ENCODE assay signal across 14 cellular contexts in genomic region chr12:6273931-6274687, GRCh38. TPM values are rescaled to one million over a fixed set of nuclear protein-coding genes. Genes with fewer than 3 reads are reported as not detected.
A peak's percentile ranks its signal among the peaks of the same experiment; 100 is the strongest.
DNase-seq lines count a peak whose midpoint lies in the region; ATAC-seq and TF ChIP-seq lines count a peak whose summit lies in the region.
"Had no signal": no experiment of that assay in that cellular context is flagged by ENCODE, and none has a peak within 500 bp of the region (broad histone marks: within the 10 kb centered on the region; RNA-seq: fewer than 3 reads in every experiment).

No MANE protein-coding gene starts in this region.

- TF ChIP-seq POLR2A in sigmoid colon (IDR thresholded peaks at IDR 0.05) = no peak

- H2AFZ ChIP-seq in hepatocyte = no peak overlapping the region

- H3K9me2 ChIP-seq in hepatocyte (replicated peaks; ENCODE audit: insufficient read depth) = no peaks in the 10 kb centered on the region

- TF ChIP-seq CTCF in RWPE2 (IDR thresholded peaks at IDR 0.05; ENCODE audit: poor library complexity, severe bottlenecking) (no peak), hepatocyte (IDR thresholded peaks at IDR 0.05; ENCODE audit: poor library complexity) (peak; percentile 1), sigmoid colon (IDR thresholded peaks at IDR 0.05) (no peak)

- intact Hi-C loops in sigmoid colon (cut with DNase I) = no loop called here

- H3K79me2 ChIP-seq in hepatocyte = no peaks in the 10 kb centered on the region

- no peak overlapping the region for H3K4me2 ChIP-seq in hepatocyte

- H3K4me1 ChIP-seq in RWPE2 (ENCODE audit: insufficient read depth, poor library complexity, severe bottlenecking) (peaks cover 43% of the 10 kb centered on the region), hepatocyte (ENCODE audit: insufficient read depth) (peaks cover 23% of the 10 kb centered on the region), sigmoid colon (peaks cover 0 to 20% (median 15%) of the 10 kb centered on the region in 4 donors)

- DNase-seq in H7 = peak; percentile 73
- DNase-seq in RWPE2 (ENCODE audit: low spot score) = no peak
- no peak for DNase-seq in hepatocyte (ENCODE audit: low spot score)
- DNase-seq in sigmoid colon = peak; percentile 63
- no peak for DNase-seq in OCI-M2 (lab: John Stamatoyannopoulos, UW; ENCODE audit: unreplicated experiment)
- DNase-seq in GM19240 (ENCODE audit: insufficient read length, low spot score) = no peak
- DNase-seq: activated B cell treated with CpG ODN at 0.5 μM for 24 hours, gastrocnemius medialis, NCI-H226 had no signal

- H3K27me3 ChIP-seq in H7 (ENCODE audit: control insufficient read depth, insufficient read depth, low read length) = no peaks in the 10 kb centered on the region
- no peaks in the 10 kb centered on the region for H3K27me3 ChIP-seq in RWPE2 (ENCODE audit: insufficient read depth, poor library complexity, severe bottlenecking)
- no peaks in the 10 kb centered on the region for H3K27me3 ChIP-seq in hepatocyte
- no peaks in the 10 kb centered on the region for H3K27me3 ChIP-seq in sigmoid colon
- H3K27me3 ChIP-seq: gastrocnemius medialis had no signal

- H3K27ac ChIP-seq in RWPE2 (ENCODE audit: poor library complexity, severe bottlenecking) = peak overlapping the region; percentile 95
- H3K27ac ChIP-seq in hepatocyte = no peak overlapping the region
- H3K27ac ChIP-seq in sigmoid colon = peak overlapping the region in 3 of 4 donors; percentile 14 to 32 (median 16)

- no peaks in the 10 kb centered on the region for H4K20me1 ChIP-seq in hepatocyte (ENCODE audit: insufficient read depth, poor library complexity, severe bottlenecking)

- no peak for ATAC-seq in RWPE2 (ENCODE audit: low read depth)
- ATAC-seq in HG03280 (IDR thresholded peaks at IDR 0.05; ENCODE audit: unreplicated experiment) = no peak
- no peak for ATAC-seq in GM21576 (IDR thresholded peaks at IDR 0.05; ENCODE audit: unreplicated experiment)
- ATAC-seq: gastrocnemius medialis, sciatic nerve had no signal

- H3K9me3 ChIP-seq in RWPE2 (ENCODE audit: severe bottlenecking) = no peaks in the 10 kb centered on the region
- H3K9me3 ChIP-seq in hepatocyte (ENCODE audit: low read depth) = no peaks in the 10 kb centered on the region
- H3K9me3 ChIP-seq in sigmoid colon = no peaks in the 10 kb centered on the region
- H3K9me3 ChIP-seq: gastrocnemius medialis had no signal

- H3K36me3 ChIP-seq in H7 (replicated peaks; ENCODE audit: control insufficient read depth, insufficient read depth, low read length) (no peaks in the 10 kb centered on the region), RWPE2 (ENCODE audit: low read depth) (no peaks in the 10 kb centered on the region), hepatocyte (replicated peaks; ENCODE audit: insufficient read depth, low read depth) (no peaks in the 10 kb centered on the region), sigmoid colon (no peaks in the 10 kb centered on the region)
- H3K36me3 ChIP-seq: gastrocnemius medialis had no signal

- 80% methylated on average over 6 of the region's 6 CpGs for WGBS in hepatocyte (ENCODE audit: low lambda C conversion rate, missing lambda C conversion rate)
- WGBS in sigmoid colon, 2 donors = 79 to 82% methylated on average over 6 of the region's 6 CpGs

- no peak for TF ChIP-seq EP300 in sigmoid colon (IDR thresholded peaks at IDR 0.05)

- H3K4me3 ChIP-seq in H7 (ENCODE audit: insufficient read depth, low read depth, low read length) (no peak overlapping the region), RWPE2 (ENCODE audit: severe bottlenecking) (no peak overlapping the region), hepatocyte (no peak overlapping the region), sigmoid colon (no peak overlapping the region)
- H3K4me3 ChIP-seq: gastrocnemius medialis had no signal

RNA-seq across cellular contexts. Expression of gene PLEKHG6, which starts 36.4 kb away (rescaled TPM):
- total RNA-seq in H7 (2014; rRNA removed; shearing (Covaris generic)) = 36.5 and 43.6 TPM in 2 replicates
- total RNA-seq in hepatocyte = 36.3 and 85.7 TPM in 2 replicates
- 43.6 and 52.2 TPM in 2 replicates for polyA plus RNA-seq in hepatocyte
- total RNA-seq in sigmoid colon = 1 to 10 TPM in 1 of 4 donors, under 1 TPM in 1, not detected in 2; 0.99 to 2.5 TPM
- polyA plus RNA-seq in sigmoid colon = 100 to 1,000 TPM in 1 of 3 donors, 10 to 100 TPM in 2; 61.3 to 146 (median 93.6) TPM
- total RNA-seq: activated B cell treated with CpG ODN at 0.5 μM for 24 hours; activated T-helper 2 cell treated with anti-CD3 and anti-CD28 coated beads, Interferon-gamma antibody, Interleukin-2, Interleukin-4, amounts not matched to agents 10 μg/mL and 5 μg/mL and 100 μg/mL, durations not matched to agents 14 hours and 24 hours and 36 hours; mononuclear cell had no signal

Comparison
In these comparisons a context has a peak if more than half of its experiments do, and no peak if none do; other contexts are left out.
1. DNase-seq: peak in H7 (single experiment) and sigmoid colon (single experiment); none in RWPE2 (single experiment), hepatocyte (single experiment), OCI-M2 (single experiment) and GM19240 (single experiment).
2. RNA of gene PLEKHG6, which starts 36.4 kb away (total RNA-seq): 36.3 to 85.7 TPM in hepatocyte and 36.5 to 43.6 TPM in H7; 0.99 to 2.5 TPM in sigmoid colon; every median in the first group is over 10 times any median in the second.